ENCODE assay signal across 10 cellular contexts in genomic region chrY:7275019-7275418, GRCh38.
DNase-seq lines count a peak whose midpoint lies in the region; ATAC-seq and TF ChIP-seq lines count a peak whose summit lies in the region.
"Had no signal": no experiment of that assay in that cellular context is flagged by ENCODE, and none has a peak within 500 bp of the region (broad histone marks: within the 10 kb centered on the region; RNA-seq: fewer than 3 reads in every experiment).

No MANE protein-coding gene starts in this region.

- TF ChIP-seq CTCF in natural killer cell (IDR thresholded peaks at IDR 0.05): no peak

- no peaks in the 10 kb centered on the region for H3K9me3 Mint-ChIP-seq in natural killer cell treated with Interleukin-12 subunit alpha and Interleukin-12 subunit beta and Interleukin-15 and Interleukin-18, amount 100 ng/mL, for 72 hours
- H3K9me3 Mint-ChIP-seq in natural killer cell: no peaks in the 10 kb centered on the region
- H3K9me3 Mint-ChIP-seq in activated T-helper 2 cell treated with anti-CD3 and anti-CD28 coated beads, Interferon-gamma antibody, Interleukin-2, Interleukin-4, amounts not matched to agents 10 μg/mL and 5 μg/mL and 100 μg/mL, durations not matched to agents 14 hours and 24 hours and 36 hours: no peaks in the 10 kb centered on the region
- H3K9me3 Mint-ChIP-seq: mesothelial cell of epicardium had no signal

- H3K4me3 Mint-ChIP-seq in natural killer cell treated with Interleukin-12 subunit alpha and Interleukin-12 subunit beta and Interleukin-15 and Interleukin-18, amount 100 ng/mL, for 72 hours: peak overlapping the region; percentile 100
- H3K4me3 Mint-ChIP-seq in natural killer cell: no peak overlapping the region
- H3K4me3 Mint-ChIP-seq in activated T-helper 2 cell treated with anti-CD3 and anti-CD28 coated beads, Interferon-gamma antibody, Interleukin-2, Interleukin-4, amounts not matched to agents 10 μg/mL and 5 μg/mL and 100 μg/mL, durations not matched to agents 14 hours and 24 hours and 36 hours (ENCODE audit: low read depth): peak overlapping the region; percentile 99
- H3K4me3 Mint-ChIP-seq: mesothelial cell of epicardium had no signal

- peak overlapping the region in 1 of 2 donors; percentile 94 for H3K27ac Mint-ChIP-seq in natural killer cell treated with Interleukin-12 subunit alpha and Interleukin-12 subunit beta and Interleukin-15 and Interleukin-18, amount 100 ng/mL, for 72 hours
- peak overlapping the region in 1 of 2 donors; percentile 98 for H3K27ac Mint-ChIP-seq in natural killer cell
- H3K27ac Mint-ChIP-seq in activated T-helper 2 cell treated with anti-CD3 and anti-CD28 coated beads, Interferon-gamma antibody, Interleukin-2, Interleukin-4, amounts not matched to agents 10 μg/mL and 5 μg/mL and 100 μg/mL, durations not matched to agents 14 hours and 24 hours and 36 hours: peak overlapping the region; percentile 93
- H3K27ac Mint-ChIP-seq: mesothelial cell of epicardium had no signal

- intact Hi-C loops in natural killer cell (cut with micrococcal nuclease): no loop called here
- intact Hi-C loops in activated T-helper 2 cell treated with anti-CD3 and anti-CD28 coated beads, Interferon-gamma antibody, Interleukin-2, Interleukin-4, amounts not matched to agents 10 μg/mL and 5 μg/mL and 100 μg/mL, durations not matched to agents 14 hours and 24 hours and 36 hours (cut with micrococcal nuclease): loop anchor here (2.0 to 5.0 kb wide), 2 partner anchors 16 to 67 kb away; no protein-coding TSS in a partner anchor

- peaks cover 10% of the 10 kb centered on the region for H3K36me3 Mint-ChIP-seq in natural killer cell treated with Interleukin-12 subunit alpha and Interleukin-12 subunit beta and Interleukin-15 and Interleukin-18, amount 100 ng/mL, for 72 hours
- H3K36me3 Mint-ChIP-seq in natural killer cell: no peaks in the 10 kb centered on the region
- peaks cover 37% of the 10 kb centered on the region for H3K36me3 Mint-ChIP-seq in activated T-helper 2 cell treated with anti-CD3 and anti-CD28 coated beads, Interferon-gamma antibody, Interleukin-2, Interleukin-4, amounts not matched to agents 10 μg/mL and 5 μg/mL and 100 μg/mL, durations not matched to agents 14 hours and 24 hours and 36 hours (ENCODE audit: low read depth)
- H3K36me3 Mint-ChIP-seq: mesothelial cell of epicardium had no signal

- no peak for DNase-seq in natural killer cell treated with Interleukin-12 subunit alpha and Interleukin-12 subunit beta and Interleukin-15 and Interleukin-18, amount 100 ng/mL, for 72 hours (ENCODE audit: low spot score)
- DNase-seq in natural killer cell: no peak
- no peak for DNase-seq in activated T-helper 2 cell treated with anti-CD3 and anti-CD28 coated beads, Interferon-gamma antibody, Interleukin-2, Interleukin-4, amounts not matched to agents 10 μg/mL and 5 μg/mL and 100 μg/mL, durations not matched to agents 14 hours and 24 hours and 36 hours (ENCODE audit: low spot score)
- no peak for DNase-seq in EL

- H3K4me3 ChIP-seq in iPS-11a (ENCODE audit: low read depth, low read length): peak overlapping the region; percentile 62
- H3K4me3 ChIP-seq: adrenal gland had no signal

- H3K27me3 Mint-ChIP-seq in natural killer cell treated with Interleukin-12 subunit alpha and Interleukin-12 subunit beta and Interleukin-15 and Interleukin-18, amount 100 ng/mL, for 72 hours: no peaks in the 10 kb centered on the region
- H3K27me3 Mint-ChIP-seq in natural killer cell (ENCODE audit: low read depth in 2 of 2): no peaks in the 10 kb centered on the region
- H3K27me3 Mint-ChIP-seq in activated T-helper 2 cell treated with anti-CD3 and anti-CD28 coated beads, Interferon-gamma antibody, Interleukin-2, Interleukin-4, amounts not matched to agents 10 μg/mL and 5 μg/mL and 100 μg/mL, durations not matched to agents 14 hours and 24 hours and 36 hours (ENCODE audit: low read depth): no peaks in the 10 kb centered on the region

- ATAC-seq in natural killer cell treated with Interleukin-12 subunit alpha and Interleukin-12 subunit beta and Interleukin-15 and Interleukin-18, amount 100 ng/mL, for 72 hours: no peak
- no peak for ATAC-seq in natural killer cell
- ATAC-seq in HG03175 (IDR thresholded peaks at IDR 0.05; ENCODE audit: unreplicated experiment): no peak
- no peak for ATAC-seq in HG02571 (IDR thresholded peaks at IDR 0.05; ENCODE audit: unreplicated experiment)
- ATAC-seq in GM18907 (IDR thresholded peaks at IDR 0.05; ENCODE audit: unreplicated experiment): no peak

- H3K4me1 Mint-ChIP-seq in natural killer cell treated with Interleukin-12 subunit alpha and Interleukin-12 subunit beta and Interleukin-15 and Interleukin-18, amount 100 ng/mL, for 72 hours (ENCODE audit: low read depth in 2 of 2): peaks cover 0 to 28% of the 10 kb centered on the region in 2 donors
- H3K4me1 Mint-ChIP-seq in natural killer cell: peaks cover 0 to 33% of the 10 kb centered on the region in 2 donors
- peaks cover 32% of the 10 kb centered on the region for H3K4me1 Mint-ChIP-seq in activated T-helper 2 cell treated with anti-CD3 and anti-CD28 coated beads, Interferon-gamma antibody, Interleukin-2, Interleukin-4, amounts not matched to agents 10 μg/mL and 5 μg/mL and 100 μg/mL, durations not matched to agents 14 hours and 24 hours and 36 hours (ENCODE audit: low read depth)
- H3K4me1 Mint-ChIP-seq: mesothelial cell of epicardium had no signal
